Comparison of ENCODE assay signal across 16 cellular contexts in genomic region chr13:113933901-113934300, GRCh38. TPM values are rescaled to one million over a fixed set of nuclear protein-coding genes. Genes with fewer than 3 reads are reported as not detected.
DNase-seq lines count a peak whose midpoint lies in the region; ATAC-seq and TF ChIP-seq lines count a peak whose summit lies in the region.
"Had no signal": no experiment of that assay in that cellular context is flagged by ENCODE, and none has a peak within 500 bp of the region (broad histone marks: within the 10 kb centered on the region; RNA-seq: fewer than 3 reads in every experiment).

No MANE protein-coding gene starts in this region.

- H3K27me3 ChIP-seq in left lung (peaks cover 0 to 36% of the 10 kb centered on the region in 2 donors), testis (no peaks in the 10 kb centered on the region)
- H3K27me3 ChIP-seq: MG63 had no signal

- H3K27me3 Mint-ChIP-seq in progenitor cell of endocrine pancreas: peaks cover 18% of the 10 kb centered on the region

- 95 to 96% methylated on average over 22 of the region's 22 CpGs for WGBS in testis, 2 donors

- H3K27ac Mint-ChIP-seq in progenitor cell of endocrine pancreas: no peak overlapping the region
- H3K27ac Mint-ChIP-seq: CD8-positive, alpha-beta T cell had no signal

- peaks cover 0 to 7% of the 10 kb centered on the region in 2 donors for H3K4me1 ChIP-seq in left lung
- peaks cover 7% of the 10 kb centered on the region for H3K4me1 ChIP-seq in testis
- H3K4me1 ChIP-seq: HAP-1 had no signal

- intact Hi-C loops in left ventricle myocardium superior (cut with micrococcal nuclease) (no loop called here), left cardiac atrium (cut with DNase I) (no loop called here), left lung (cut with DNase I) (loop anchor here in 1 of 2 donors (10.0 kb wide), 1 partner anchor 129 kb away; no protein-coding TSS in a partner anchor), sciatic nerve (cut with DNase I) (no loop called here), testis (cut with DNase I; ENCODE audit: low total_unique reads) (no loop called here)

- H3K36me3 Mint-ChIP-seq in progenitor cell of endocrine pancreas (ENCODE audit: insufficient read depth): no peaks in the 10 kb centered on the region
- H3K36me3 Mint-ChIP-seq: CD8-positive, alpha-beta T cell had no signal

- peaks cover 7% of the 10 kb centered on the region for H3K4me1 Mint-ChIP-seq in progenitor cell of endocrine pancreas (ENCODE audit: low read depth)

- no peak for TF ChIP-seq POLR2A in testis (IDR thresholded peaks at IDR 0.05)

- H3K4me3 ChIP-seq in left lung (no peak overlapping the region), testis (no peak overlapping the region)
- H3K4me3 ChIP-seq: HAP-1, MG63 had no signal

- no peaks in the 10 kb centered on the region for H3K9me3 ChIP-seq in left lung
- H3K9me3 ChIP-seq in testis: no peaks in the 10 kb centered on the region
- H3K9me3 ChIP-seq: HAP-1, MG63 had no signal

- no peak for TF ChIP-seq CTCF in left lung (IDR thresholded peaks at IDR 0.05)
- TF ChIP-seq CTCF in progenitor cell of endocrine pancreas (IDR thresholded peaks at IDR 0.05; ENCODE audit: unreplicated experiment): no peak
- TF ChIP-seq CTCF in testis (IDR thresholded peaks at IDR 0.05): no peak

- H3K36me3 ChIP-seq in left lung (no peaks in the 10 kb centered on the region), testis (ENCODE audit: low read depth, missing control alignments) (no peaks in the 10 kb centered on the region)
- H3K36me3 ChIP-seq: HAP-1, MG63 had no signal

- no peak overlapping the region for H3K4me3 Mint-ChIP-seq in progenitor cell of endocrine pancreas (ENCODE audit: low read depth)
- H3K4me3 Mint-ChIP-seq: CD8-positive, alpha-beta T cell had no signal

- DNase-seq in left ventricle myocardium superior: peak; percentile 6
- DNase-seq in left cardiac atrium: no peak
- peak; percentile 28 to 66 for DNase-seq in left lung
- DNase-seq in sciatic nerve (ENCODE audit: low spot score): peak; percentile 42
- DNase-seq in progenitor cell of endocrine pancreas (ENCODE audit: low spot score, unreplicated experiment): no peak
- DNase-seq in testis: no peak
- DNase-seq: ACHN; CD8-positive, alpha-beta T cell; DMS79 treated with DMSO at 0.1 percent for 48 hours; MG63; NCI-H1105; NCI-H1694 treated with DMSO at 0.1 percent for 48 hours; NCI-H446; PC-3 had no signal

- no peak for ATAC-seq in left ventricle myocardium superior
- ATAC-seq in left cardiac atrium: no peak
- no peak for ATAC-seq in left lung
- no peak for ATAC-seq in sciatic nerve
- ATAC-seq in HG03196 (IDR thresholded peaks at IDR 0.05; ENCODE audit: unreplicated experiment): no peak
- ATAC-seq: CD8-positive, alpha-beta T cell; PC-3 had no signal

- H3K9me3 Mint-ChIP-seq in progenitor cell of endocrine pancreas (ENCODE audit: low read depth): no peaks in the 10 kb centered on the region
- H3K9me3 Mint-ChIP-seq: CD8-positive, alpha-beta T cell had no signal

- no peak overlapping the region for H3K27ac ChIP-seq in left lung
- no peak overlapping the region for H3K27ac ChIP-seq in testis

RNA-seq across cellular contexts. Expression of gene C13orf46, which starts 40.0 kb away (rescaled TPM):
- total RNA-seq in left ventricle myocardium superior (0.37 TPM), left cardiac atrium (1 to 10 TPM in 1 of 2 donors, under 1 TPM in 1; 0.65 to 1.4 TPM), left lung (1 to 10 TPM; 7.1 to 7.5 TPM), sciatic nerve (3.6 TPM), progenitor cell of endocrine pancreas (0.17 and 0.18 TPM in 2 replicates), testis (1 to 10 TPM; 2.9 to 5.5 TPM)
- polyA plus RNA-seq in testis (ENCODE audit: insufficient read depth, low read depth, low replicate concordance): 28.4 TPM

Comparison
In these comparisons a context has a peak if more than half of its experiments do, and no peak if none do; other contexts are left out.
1. DNase-seq: peak in left ventricle myocardium superior (single experiment), left lung (2 of 2) and sciatic nerve (single experiment); none in left cardiac atrium (single experiment), progenitor cell of endocrine pancreas (single experiment) and testis (single experiment).